ENCODE assay signal across 9 cellular contexts in genomic region chr7:126803060-126803665, GRCh38.
A peak's percentile ranks its signal among the peaks of the same experiment; 100 is the strongest.
DNase-seq lines count a peak whose midpoint lies in the region; ATAC-seq and TF ChIP-seq lines count a peak whose summit lies in the region.
"Had no signal": no experiment of that assay in that cellular context is flagged by ENCODE, and none has a peak within 500 bp of the region (broad histone marks: within the 10 kb centered on the region; RNA-seq: fewer than 3 reads in every experiment).

No MANE protein-coding gene starts in this region.

- no peak for TF ChIP-seq EP300 in esophagus muscularis mucosa (IDR thresholded peaks at IDR 0.05)

- H3K4me3 ChIP-seq in esophagus muscularis mucosa (no peak overlapping the region), gastrocnemius medialis (no peak overlapping the region)

- intact Hi-C loops in esophagus muscularis mucosa (cut with DNase I) (loop anchor here (10.0 kb wide), 1 partner anchor 452 kb away; the partner anchor contains the start of gene GRM8), gastrocnemius medialis (cut with DNase I; ENCODE audit: low total_unique reads) (no loop called here)

- in situ Hi-C loops in Caki2 (cut with HindIII; ENCODE audit: low pct_unique_long_range_greater_than_20kb, low sequenced_read_pairs) (no loop called here), gastrocnemius medialis (cut with MboI; ENCODE audit: low sequenced_read_pairs in 4 of 4) (no loop called here)

- H3K27ac ChIP-seq in esophagus muscularis mucosa (replicated peaks in 1 of 4) (no peak overlapping the region), gastrocnemius medialis (no peak overlapping the region)

- peaks cover 0 to 6% (median 0%) of the 10 kb centered on the region in 4 donors for H3K27me3 ChIP-seq in esophagus muscularis mucosa
- H3K27me3 ChIP-seq in gastrocnemius medialis: no peaks in the 10 kb centered on the region

- no peak for TF ChIP-seq POLR2A in esophagus muscularis mucosa (IDR thresholded peaks at IDR 0.05; ENCODE audit: low read depth)
- no peak for TF ChIP-seq POLR2A in gastrocnemius medialis (IDR thresholded peaks at IDR 0.05)

- no peaks in the 10 kb centered on the region for H3K9me3 Mint-ChIP-seq in T-helper 2 cell treated with Interferon-gamma antibody and Interleukin-4, amounts not matched to agents 5 μg/mL and 100 μg/mL, for 36 hours
- peaks cover 5% of the 10 kb centered on the region for H3K9me3 Mint-ChIP-seq in neural crest cell
- H3K9me3 Mint-ChIP-seq: activated T-cell treated with anti-CD3 and anti-CD28 coated beads, Interleukin-2, amount 50 U/mL, for 4 hours had no signal

- 25% methylated on average over 3 of the region's 3 CpGs for WGBS in esophagus muscularis mucosa

- H3K4me1 ChIP-seq in esophagus muscularis mucosa (no peaks in the 10 kb centered on the region), gastrocnemius medialis (no peaks in the 10 kb centered on the region)

- no peaks in the 10 kb centered on the region for H3K36me3 ChIP-seq in esophagus muscularis mucosa
- H3K36me3 ChIP-seq in gastrocnemius medialis: no peaks in the 10 kb centered on the region

- no peak overlapping the region for H3K27ac Mint-ChIP-seq in T-helper 2 cell treated with Interferon-gamma antibody and Interleukin-4, amounts not matched to agents 5 μg/mL and 100 μg/mL, for 36 hours
- no peak overlapping the region for H3K27ac Mint-ChIP-seq in neural crest cell (ENCODE audit: unreplicated experiment)

- TF ChIP-seq CTCF in esophagus muscularis mucosa (IDR thresholded peaks at IDR 0.05) (peak; percentile 33 to 54 (median 46)), neural crest cell (conservative IDR thresholded peaks at IDR 0.05) (peak; percentile 83), gastrocnemius medialis (IDR thresholded peaks at IDR 0.05 in 4 of 5, conservative IDR thresholded peaks at IDR 0.05 in 1 of 5) (peak in 2 of 5 experiments; percentile 34 to 41)

- peaks cover 0 to 6% (median 0%) of the 10 kb centered on the region in 4 donors for H3K9me3 ChIP-seq in esophagus muscularis mucosa
- H3K9me3 ChIP-seq in gastrocnemius medialis: no peaks in the 10 kb centered on the region

- H3K4me3 Mint-ChIP-seq in T-helper 2 cell treated with Interferon-gamma antibody and Interleukin-4, amounts not matched to agents 5 μg/mL and 100 μg/mL, for 36 hours: no peak overlapping the region
- H3K4me3 Mint-ChIP-seq in neural crest cell: no peak overlapping the region
- H3K4me3 Mint-ChIP-seq: activated T-cell treated with anti-CD3 and anti-CD28 coated beads, Interleukin-2, amount 50 U/mL, for 4 hours had no signal

- H3K4me1 Mint-ChIP-seq in T-helper 2 cell treated with Interferon-gamma antibody and Interleukin-4, amounts not matched to agents 5 μg/mL and 100 μg/mL, for 36 hours (ENCODE audit: low read depth): no peaks in the 10 kb centered on the region
- no peaks in the 10 kb centered on the region for H3K4me1 Mint-ChIP-seq in neural crest cell

- ATAC-seq in GM18873 (IDR thresholded peaks at IDR 0.05; ENCODE audit: low FRiP score, unreplicated experiment): peak; percentile 91
- peak; percentile 96 for ATAC-seq in HG03025 (IDR thresholded peaks at IDR 0.05; ENCODE audit: low FRiP score, unreplicated experiment)
- no peak for ATAC-seq in gastrocnemius medialis

- no peaks in the 10 kb centered on the region for H3K27me3 Mint-ChIP-seq in T-helper 2 cell treated with Interferon-gamma antibody and Interleukin-4, amounts not matched to agents 5 μg/mL and 100 μg/mL, for 36 hours (ENCODE audit: low read depth)
- no peaks in the 10 kb centered on the region for H3K27me3 Mint-ChIP-seq in neural crest cell (ENCODE audit: low read depth)

- DNase-seq in Caki2 (ENCODE audit: low read depth) (peak; percentile 47), NCI-H187 (lab: John Stamatoyannopoulos, UW) (peak; percentile 36 to 64), esophagus muscularis mucosa (ENCODE audit: extremely low spot score) (no peak), neural crest cell (ENCODE audit: low read depth, low spot score) (peak; percentile 50), gastrocnemius medialis (no peak)
- DNase-seq in T-helper 2 cell treated with Interferon-gamma antibody and Interleukin-4, amounts not matched to agents 5 μg/mL and 100 μg/mL, for 36 hours (ENCODE audit: low spot score): peak; percentile 11
- DNase-seq: activated T-cell treated with anti-CD3 and anti-CD28 coated beads, Interleukin-2, amount 50 U/mL, for 4 hours had no signal

- H3K36me3 Mint-ChIP-seq in T-helper 2 cell treated with Interferon-gamma antibody and Interleukin-4, amounts not matched to agents 5 μg/mL and 100 μg/mL, for 36 hours (ENCODE audit: low read depth): no peaks in the 10 kb centered on the region
- H3K36me3 Mint-ChIP-seq in neural crest cell (ENCODE audit: low read depth): peaks cover 3% of the 10 kb centered on the region

Comparison
In these comparisons a context has a peak if more than half of its experiments do, and no peak if none do; other contexts are left out.
1. DNase-seq: peak in Caki2 (single experiment), NCI-H187 (2 of 2), T-helper 2 cell treated with Interferon-gamma antibody and Interleukin-4, amounts not matched to agents 5 μg/mL and 100 μg/mL, for 36 hours (single experiment) and neural crest cell (single experiment); none in esophagus muscularis mucosa (single experiment) and gastrocnemius medialis (0 of 2).
2. ATAC-seq: peak in GM18873 (single experiment) and HG03025 (single experiment); none in gastrocnemius medialis (0 of 2).